In genomic region chr1:156670791-156671190, GRCh38 we compare ENCODE assay signal across 21 cellular contexts. TPM values are rescaled to one million over a fixed set of nuclear protein-coding genes. Genes with fewer than 3 reads are reported as not detected.
DNase-seq lines count a peak whose midpoint lies in the region; ATAC-seq, FAIRE-seq and TF ChIP-seq lines count a peak whose summit lies in the region.
"Had no signal": no experiment of that assay in that cellular context is flagged by ENCODE, and none has a peak within 500 bp of the region (broad histone marks: within the 10 kb centered on the region; RNA-seq: fewer than 3 reads in every experiment).

No MANE protein-coding gene starts in this region.

- H3K4me3 ChIP-seq in HEK293 (ENCODE audit: low read depth, low read length): no peak overlapping the region
- no peak overlapping the region for H3K4me3 ChIP-seq in mesendoderm (ENCODE audit: low read length)
- H3K4me3 ChIP-seq in naive thymus-derived CD4-positive, alpha-beta T cell (ENCODE audit: low read length): no peak overlapping the region
- H3K4me3 ChIP-seq: GM23248, SJSA1, suprapubic skin had no signal

- no peak overlapping the region for H2BK120ac ChIP-seq in mesendoderm (ENCODE audit: low read depth, low read length)

- no peaks in the 10 kb centered on the region for H3K27me3 ChIP-seq in mesendoderm (ENCODE audit: insufficient read depth, low read length, poor library complexity)
- H3K27me3 ChIP-seq in naive thymus-derived CD4-positive, alpha-beta T cell (ENCODE audit: control insufficient read depth in 2 of 2, insufficient read depth in 2 of 2, low read length in 2 of 2): no peaks in the 10 kb centered on the region
- H3K27me3 ChIP-seq: SJSA1 had no signal

- no peaks in the 10 kb centered on the region for H3K9me3 ChIP-seq in HEK293 (ENCODE audit: control insufficient read depth, insufficient read depth, low read depth, low read length)
- H3K9me3 ChIP-seq in naive thymus-derived CD4-positive, alpha-beta T cell (ENCODE audit: control insufficient read depth in 2 of 3, low read length in 3 of 3): no peaks in the 10 kb centered on the region
- H3K9me3 ChIP-seq: SJSA1, suprapubic skin had no signal

- no peak overlapping the region for H3K18ac ChIP-seq in mesendoderm (ENCODE audit: low read length)

- H3K4me1 ChIP-seq in HEK293 (ENCODE audit: control insufficient read depth, insufficient read depth, low read length) (no peaks in the 10 kb centered on the region), mesendoderm (ENCODE audit: control insufficient read depth, low read depth, low read length) (peaks cover 20% of the 10 kb centered on the region)
- no peaks in the 10 kb centered on the region for H3K4me1 ChIP-seq in naive thymus-derived CD4-positive, alpha-beta T cell (ENCODE audit: control insufficient read depth in 2 of 2, insufficient read depth in 2 of 2, low read length in 2 of 2)

- WGBS in mesendoderm (ENCODE audit: extremely low coverage, insufficient coverage, low lambda C conversion rate): no CpG with 5 or more reads among the region's 4 CpGs

- H3K79me2 ChIP-seq in mesendoderm (ENCODE audit: control insufficient read depth, insufficient read depth, low read length): peaks cover 21% of the 10 kb centered on the region

- no peak for TF ChIP-seq CTCF in HEK293 (tag by site-specific recombination; IDR thresholded peaks at IDR 0.05)
- no peak for TF ChIP-seq CTCF in brain (conservative IDR thresholded peaks at IDR 0.05)

- no peak overlapping the region for H2BK15ac ChIP-seq in mesendoderm (replicated peaks; ENCODE audit: low read depth)

- H2BK5ac ChIP-seq in mesendoderm (ENCODE audit: low read length): no peak overlapping the region

- intact Hi-C loops in naive thymus-derived CD4-positive, alpha-beta T cell (cut with micrococcal nuclease): no loop called here

- no peak for TF ChIP-seq POLR2A in GM12891 (IDR thresholded peaks at IDR 0.05; ENCODE audit: low read depth, low read length)

- no peak overlapping the region for H3K9ac ChIP-seq in mesendoderm (ENCODE audit: low read length)
- H3K9ac ChIP-seq: GM23248 had no signal

- no peak overlapping the region for H3K4ac ChIP-seq in mesendoderm (ENCODE audit: low read depth, low read length)

- H3K36me3 ChIP-seq in HEK293 (ENCODE audit: control insufficient read depth in 2 of 2, insufficient read depth in 1 of 2, low read length in 2 of 2): peaks cover 0 to 16% of the 10 kb centered on the region in 2 experiments; a peak in 1 of 3 replicates
- H3K36me3 ChIP-seq in mesendoderm (ENCODE audit: control insufficient read depth, insufficient read depth, low read length): peaks cover 10% of the 10 kb centered on the region
- H3K36me3 ChIP-seq in naive thymus-derived CD4-positive, alpha-beta T cell (ENCODE audit: control insufficient read depth in 2 of 3, insufficient read depth in 3 of 3, low read length in 3 of 3): no peaks in the 10 kb centered on the region
- H3K36me3 ChIP-seq: suprapubic skin had no signal

- CTCF ChIA-PET in HEK293 (lab: Yijun Ruan, JAX): interaction anchor here (1.9 to 12.6 kb wide), 2 partner anchors 11 to 20 kb away, joined by 4 to 162 read pairs; no protein-coding TSS in a partner anchor
- CTCF ChIA-PET in naive thymus-derived CD4-positive, alpha-beta T cell (lab: Charles Lee): interaction anchor here (0.6 to 1.4 kb wide), 2 partner anchors 45 to 55 kb away, joined by 3 read pairs; no protein-coding TSS in a partner anchor

- H3K23ac ChIP-seq in mesendoderm (ENCODE audit: low read length): no peak overlapping the region

- H3K79me1 ChIP-seq in mesendoderm (ENCODE audit: low read length): peaks cover 18% of the 10 kb centered on the region

- POLR2A ChIA-PET in HEK293 (lab: Yijun Ruan, JAX): interaction anchor here (1.2 kb wide), 1 partner anchor 10 kb away, joined by 4 read pairs; no protein-coding TSS in a partner anchor
- POLR2A ChIA-PET in naive thymus-derived CD4-positive, alpha-beta T cell (lab: Charles Lee): interaction anchor here (0.7 kb wide), 1 partner anchor 270 kb away, joined by 4 read pairs; no protein-coding TSS in a partner anchor

- H4K5ac ChIP-seq in mesendoderm (ENCODE audit: low read length): no peak overlapping the region

- H3K36me3 Mint-ChIP-seq in brain: peaks cover 34% of the 10 kb centered on the region
- no peaks in the 10 kb centered on the region for H3K36me3 Mint-ChIP-seq in stimulated activated effector memory CD8-positive, alpha-beta T cell treated with anti-CD3 and anti-CD28 coated beads, Interleukin-12 subunit alpha, Interleukin-12 subunit beta, amount 100 ng/mL, for 72 hours
- no peaks in the 10 kb centered on the region for H3K36me3 Mint-ChIP-seq in naive thymus-derived CD4-positive, alpha-beta T cell
- H3K36me3 Mint-ChIP-seq: CD8-positive, alpha-beta T cell had no signal

- no peak overlapping the region for H4K8ac ChIP-seq in mesendoderm (ENCODE audit: low read depth, low read length)

- H3K27me3 Mint-ChIP-seq in brain: peaks cover 5% of the 10 kb centered on the region
- H3K27me3 Mint-ChIP-seq in naive thymus-derived CD4-positive, alpha-beta T cell: peaks cover 13 to 65% (median 18%) of the 10 kb centered on the region in 5 donors

- H3K27ac Mint-ChIP-seq in brain: peak overlapping the region in 4 of 5 experiments; percentile 60 to 98 (median 86)
- H3K27ac Mint-ChIP-seq in stimulated activated effector memory CD8-positive, alpha-beta T cell treated with anti-CD3 and anti-CD28 coated beads, Interleukin-12 subunit alpha, Interleukin-12 subunit beta, amount 100 ng/mL, for 72 hours: peak overlapping the region; percentile 20
- no peak overlapping the region for H3K27ac Mint-ChIP-seq in naive thymus-derived CD4-positive, alpha-beta T cell
- H3K27ac Mint-ChIP-seq: activated CD4-positive, alpha-beta T cell treated with anti-CD3 and anti-CD28 coated beads, Interleukin-2, amount 10 ng/mL, durations not matched to agents 24 days and 14 days; CD8-positive, alpha-beta T cell; dendritic cell treated with granulocyte-macrophage colony-stimulating factor and Interleukin-4, amounts not matched to agents 40 ng/mL and 50 ng/mL, for 4 days had no signal

- no peak for ATAC-seq in stimulated activated effector memory CD8-positive, alpha-beta T cell treated with anti-CD3 and anti-CD28 coated beads, Interleukin-12 subunit alpha, Interleukin-12 subunit beta, amount 100 ng/mL, for 72 hours
- no peak for ATAC-seq in naive thymus-derived CD4-positive, alpha-beta T cell
- ATAC-seq: CD8-positive, alpha-beta T cell had no signal

- H3K4me3 Mint-ChIP-seq in brain: peak overlapping the region in 2 of 5 experiments; percentile 15 to 56
- no peak overlapping the region for H3K4me3 Mint-ChIP-seq in stimulated activated effector memory CD8-positive, alpha-beta T cell treated with anti-CD3 and anti-CD28 coated beads, Interleukin-12 subunit alpha, Interleukin-12 subunit beta, amount 100 ng/mL, for 72 hours
- no peak overlapping the region for H3K4me3 Mint-ChIP-seq in naive thymus-derived CD4-positive, alpha-beta T cell
- H3K4me3 Mint-ChIP-seq: activated CD4-positive, alpha-beta T cell treated with anti-CD3 and anti-CD28 coated beads, Interleukin-2, amount 10 ng/mL, durations not matched to agents 24 days and 14 days; CD8-positive, alpha-beta T cell; dendritic cell treated with granulocyte-macrophage colony-stimulating factor and Interleukin-4, amounts not matched to agents 40 ng/mL and 50 ng/mL, for 4 days had no signal

- peaks cover 0 to 3% (median 0%) of the 10 kb centered on the region in 5 experiments for H3K9me3 Mint-ChIP-seq in brain
- H3K9me3 Mint-ChIP-seq in stimulated activated effector memory CD8-positive, alpha-beta T cell treated with anti-CD3 and anti-CD28 coated beads, Interleukin-12 subunit alpha, Interleukin-12 subunit beta, amount 100 ng/mL, for 72 hours: no peaks in the 10 kb centered on the region
- no peaks in the 10 kb centered on the region for H3K9me3 Mint-ChIP-seq in naive thymus-derived CD4-positive, alpha-beta T cell
- H3K9me3 Mint-ChIP-seq: activated CD4-positive, alpha-beta T cell treated with anti-CD3 and anti-CD28 coated beads, Interleukin-2, amount 10 ng/mL, durations not matched to agents 24 days and 14 days; CD8-positive, alpha-beta T cell; dendritic cell treated with granulocyte-macrophage colony-stimulating factor and Interleukin-4, amounts not matched to agents 40 ng/mL and 50 ng/mL, for 4 days had no signal

- no peak for DNase-seq in mesendoderm
- no peak for DNase-seq in stimulated activated effector memory CD8-positive, alpha-beta T cell treated with anti-CD3 and anti-CD28 coated beads, Interleukin-12 subunit alpha, Interleukin-12 subunit beta, amount 100 ng/mL, for 72 hours (ENCODE audit: low spot score in 2 of 2)
- DNase-seq in effector CD4-positive, alpha-beta T cell: no peak
- DNase-seq in GM12891 (ENCODE audit: insufficient read length, low spot score): no peak
- no peak for DNase-seq in naive thymus-derived CD4-positive, alpha-beta T cell
- DNase-seq: activated CD4-positive, alpha-beta T cell treated with anti-CD3 and anti-CD28 coated beads, Interleukin-2, amount 10 ng/mL, durations not matched to agents 24 days and 14 days; CD8-positive, alpha-beta T cell; GM23248; KBM-7; kidney; midbrain; nucleus accumbens had no signal

- peak overlapping the region; percentile 54 for H3K56ac ChIP-seq in mesendoderm (ENCODE audit: low read length)

- no peak overlapping the region for H3K27ac ChIP-seq in HEK293 (ENCODE audit: extremely low read depth, low read depth, low read length)
- peak overlapping the region; percentile 13 for H3K27ac ChIP-seq in mesendoderm (ENCODE audit: low read depth, low read length)
- no peak overlapping the region for H3K27ac ChIP-seq in naive thymus-derived CD4-positive, alpha-beta T cell (ENCODE audit: low read depth, low read length)
- H3K27ac ChIP-seq: GM23248, SJSA1, suprapubic skin had no signal

- FAIRE-seq in GM12891 (lab: Jason Lieb, UNC): no peak
- FAIRE-seq: bronchial epithelial cell, GM19239, kidney had no signal

- no peak overlapping the region for H2AK5ac ChIP-seq in mesendoderm (ENCODE audit: low read length)

- no peak overlapping the region for H3K4me2 ChIP-seq in mesendoderm (ENCODE audit: low read length)

- H3K4me1 Mint-ChIP-seq in brain: peaks cover 98% of the 10 kb centered on the region
- H3K4me1 Mint-ChIP-seq in stimulated activated effector memory CD8-positive, alpha-beta T cell treated with anti-CD3 and anti-CD28 coated beads, Interleukin-12 subunit alpha, Interleukin-12 subunit beta, amount 100 ng/mL, for 72 hours: no peaks in the 10 kb centered on the region
- H3K4me1 Mint-ChIP-seq in naive thymus-derived CD4-positive, alpha-beta T cell: peaks cover 0 to 6% (median 0%) of the 10 kb centered on the region in 7 donors

RNA-seq across cellular contexts. Expression of gene NES, which starts 6.4 kb away (rescaled TPM):
- 12.7 TPM for polyA plus RNA-seq in brain (ENCODE audit: insufficient read depth, low read depth, low replicate concordance)
- 77.7 TPM for polyA plus RNA-seq in mesendoderm (2013, experiment 1 of 2)
- polyA plus RNA-seq in mesendoderm (2013, experiment 2 of 2): 79.9 TPM
- 0.01 TPM for polyA plus RNA-seq in GM12891 (2012; ENCODE audit: low read depth, missing spikeins)
- total RNA-seq in naive thymus-derived CD4-positive, alpha-beta T cell: under 1 TPM in 1 of 5 experiments, not detected in 4; 0.05 TPM
- not detected for polyA plus RNA-seq in naive thymus-derived CD4-positive, alpha-beta T cell
- total RNA-seq: CD8-positive, alpha-beta T cell had no signal

RNA-seq across cellular contexts. Expression of gene BCAN, which starts 28.9 kb away (rescaled TPM):
- polyA plus RNA-seq in brain (ENCODE audit: insufficient read depth, low read depth, low replicate concordance): 81.5 TPM
- 0.88 TPM for polyA plus RNA-seq in mesendoderm (2013, experiment 1 of 2)
- polyA plus RNA-seq in mesendoderm (2013, experiment 2 of 2): 0.91 TPM
- 0.15 TPM for polyA plus RNA-seq in GM12891 (2012; ENCODE audit: low read depth, missing spikeins)
- not detected for total RNA-seq in naive thymus-derived CD4-positive, alpha-beta T cell
- not detected for polyA plus RNA-seq in naive thymus-derived CD4-positive, alpha-beta T cell
- total RNA-seq: activated CD4-positive, alpha-beta T cell treated with anti-CD3 and anti-CD28 coated beads, Interleukin-2, amount 10 ng/mL, durations not matched to agents 24 days and 14 days; bronchial epithelial cell; CD8-positive, alpha-beta T cell; fibroblast of villous mesenchyme; GM23248; SJSA1; T-helper 1 cell treated with Interleukin-12 subunit alpha and Interleukin-12 subunit beta and Interleukin-4 antibody, amounts not matched to agents 30 ng/mL and 1 ng/mL, for 36 hours had no signal
- polyA plus RNA-seq: GM23248 had no signal

RNA-seq across cellular contexts. Expression of gene CRABP2, which starts 34.6 kb away (rescaled TPM):
- 10.5 TPM for polyA plus RNA-seq in brain (ENCODE audit: insufficient read depth, low read depth, low replicate concordance)
- 52.0 TPM for polyA plus RNA-seq in mesendoderm (2013, experiment 1 of 2)
- polyA plus RNA-seq in mesendoderm (2013, experiment 2 of 2): 49.6 TPM
- 0.18 TPM for polyA plus RNA-seq in GM12891 (2012; ENCODE audit: low read depth, missing spikeins)
- 1 to 10 TPM in 4 of 5 experiments, under 1 TPM in 1; 0.38 to 2.5 (median 1.4) TPM for total RNA-seq in naive thymus-derived CD4-positive, alpha-beta T cell
- polyA plus RNA-seq in naive thymus-derived CD4-positive, alpha-beta T cell: 1 to 10 TPM in 1 of 2 donors, under 1 TPM in 1; 0.40 to 1.1 TPM

RNA-seq across cellular contexts. Expression of gene HAPLN2, which starts 51.6 kb away (rescaled TPM):
- polyA plus RNA-seq in brain (ENCODE audit: insufficient read depth, low read depth, low replicate concordance): 69.6 TPM
- not detected for polyA plus RNA-seq in mesendoderm (2013, experiment 1 of 2)
- polyA plus RNA-seq in mesendoderm (2013, experiment 2 of 2): 0.04 TPM
- polyA plus RNA-seq in GM12891 (2012; ENCODE audit: low read depth, missing spikeins): not detected
- not detected for total RNA-seq in naive thymus-derived CD4-positive, alpha-beta T cell
- polyA plus RNA-seq in naive thymus-derived CD4-positive, alpha-beta T cell: not detected
- total RNA-seq: activated CD4-positive, alpha-beta T cell treated with anti-CD3 and anti-CD28 coated beads, Interleukin-2, amount 10 ng/mL, durations not matched to agents 24 days and 14 days; fibroblast of villous mesenchyme; GM23248; SJSA1; T-helper 1 cell treated with Interleukin-12 subunit alpha and Interleukin-12 subunit beta and Interleukin-4 antibody, amounts not matched to agents 30 ng/mL and 1 ng/mL, for 36 hours had no signal
- polyA plus RNA-seq: GM23248 had no signal

RNA-seq across cellular contexts. Expression of gene METTL25B, which starts 57.5 kb away (rescaled TPM):
- 46.8 TPM for polyA plus RNA-seq in brain (ENCODE audit: insufficient read depth, low read depth, low replicate concordance)
- 12.0 TPM for polyA plus RNA-seq in mesendoderm (2013, experiment 1 of 2)
- polyA plus RNA-seq in mesendoderm (2013, experiment 2 of 2): 11.6 TPM
- 17.7 TPM for polyA plus RNA-seq in GM12891 (2012; ENCODE audit: low read depth, missing spikeins)
- 10 to 100 TPM; 16.0 to 29.8 (median 29.1) TPM for total RNA-seq in naive thymus-derived CD4-positive, alpha-beta T cell
- polyA plus RNA-seq in naive thymus-derived CD4-positive, alpha-beta T cell: 1 to 10 TPM; 4.4 to 5.1 TPM

Comparison
In these comparisons a context has a peak if more than half of its experiments do, and no peak if none do; other contexts are left out.
1. H3K27ac Mint-ChIP-seq: peak in brain (4 of 5) and stimulated activated effector memory CD8-positive, alpha-beta T cell treated with anti-CD3 and anti-CD28 coated beads, Interleukin-12 subunit alpha, Interleukin-12 subunit beta, amount 100 ng/mL, for 72 hours (single experiment); none in naive thymus-derived CD4-positive, alpha-beta T cell (0 of 9).
2. RNA of gene NES, which starts 6.4 kb away (polyA plus RNA-seq): 12.7 TPM in brain (single experiment); not detected in naive thymus-derived CD4-positive, alpha-beta T cell; every median in the first group is over 10 times any median in the second.
3. RNA of gene BCAN, which starts 28.9 kb away (polyA plus RNA-seq): 81.5 TPM in brain (single experiment); not detected in naive thymus-derived CD4-positive, alpha-beta T cell; every median in the first group is over 10 times any median in the second.